Comparison of ENCODE assay signal across 7 cellular contexts in genomic region chr15:94070341-94071275, GRCh38.
A peak's percentile ranks its signal among the peaks of the same experiment; 100 is the strongest.
DNase-seq lines count a peak whose midpoint lies in the region; ATAC-seq and TF ChIP-seq lines count a peak whose summit lies in the region.

No MANE protein-coding gene starts in this region.

- peaks cover 0 to 12% (median 10%) of the 10 kb centered on the region in 4 donors for H3K9me3 ChIP-seq in stomach

- peak; percentile 22 for TF ChIP-seq CTCF in epithelial cell of esophagus (IDR thresholded peaks at IDR 0.05; ENCODE audit: insufficient read depth, low read depth, low read length, missing control alignments)
- no peak for TF ChIP-seq CTCF in stomach (IDR thresholded peaks at IDR 0.05)
- no peak for TF ChIP-seq CTCF in omental fat pad (IDR thresholded peaks at IDR 0.05)

- no peak for TF ChIP-seq POLR2A in stomach (IDR thresholded peaks at IDR 0.05)

- intact Hi-C loops in stomach (cut with DNase I; ENCODE audit: low total_unique reads), result no loop called here

- H3K4me1 ChIP-seq in stomach, result peaks cover 0 to 7% (median 3%) of the 10 kb centered on the region in 4 donors

- H3K36me3 ChIP-seq in stomach, result no peaks in the 10 kb centered on the region

- H3K4me3 ChIP-seq in epithelial cell of esophagus (ENCODE audit: low read length), result no peak overlapping the region
- H3K4me3 ChIP-seq in stomach, result no peak overlapping the region

- no peak overlapping the region for H3K27ac ChIP-seq in stomach

- WGBS in stomach, 5 donors, result 54 to 61% (median 58%) methylated on average over 19 of the region's 19 CpGs

- peak; percentile 69 for DNase-seq in NCI-H2171 treated with DMSO at 0.1 percent for 48 hours (lab: John Stamatoyannopoulos, UW)
- DNase-seq in epithelial cell of esophagus (ENCODE audit: low read depth), result peak; percentile 55
- DNase-seq in stomach, result peak; percentile 27
- DNase-seq in activated T-cell treated with anti-CD3 and anti-CD28 coated beads, Interleukin-2, amount 50 U/mL, for 1 hour, result no peak
- DNase-seq in omental fat pad (ENCODE audit: low spot score), result no peak
- DNase-seq in COR-L47 (lab: John Stamatoyannopoulos, UW), result no peak

- ATAC-seq in GM21447 (IDR thresholded peaks at IDR 0.05; ENCODE audit: unreplicated experiment), result peak; percentile 78
- no peak for ATAC-seq in omental fat pad (ENCODE audit: low FRiP score)

- TF ChIP-seq EP300 in stomach (IDR thresholded peaks at IDR 0.05), result no peak

- peaks cover 0 to 5% (median 0%) of the 10 kb centered on the region in 3 donors for H3K27me3 ChIP-seq in stomach

Comparison
In these comparisons a context has a peak if more than half of its experiments do, and no peak if none do; other contexts are left out.
1. DNase-seq: peak in NCI-H2171 treated with DMSO at 0.1 percent for 48 hours (single experiment), epithelial cell of esophagus (single experiment) and stomach (single experiment); none in activated T-cell treated with anti-CD3 and anti-CD28 coated beads, Interleukin-2, amount 50 U/mL, for 1 hour (single experiment), omental fat pad (single experiment) and COR-L47 (single experiment).